1 cellular context compared by ENCODE assay signal in genomic region chr10:120824864-120825263, GRCh38.
TF ChIP-seq lines count a peak whose summit lies in the region.

No MANE protein-coding gene starts in this region.

TF ChIP-seq in GM23338, 12 proteins besides CTCF, POLR2A, EP300 and RAD21 (continued from another document):
- TF ChIP-seq ZNF462 (CRISPR knock-in tag; IDR thresholded peaks at IDR 0.05): no peak
- TF ChIP-seq ZNF331 (CRISPR knock-in tag; IDR thresholded peaks at IDR 0.05; ENCODE audit: low read depth): peak; percentile 15; the same call in 1 of the 2 replicates
- TF ChIP-seq REST (IDR thresholded peaks at IDR 0.05; ENCODE audit: unreplicated experiment): no peak
TF ChIP-seq in GM23338: peak in this region for 1.
